Comparison of ENCODE assay signal across 14 cellular contexts in the genomic region with DNA sequence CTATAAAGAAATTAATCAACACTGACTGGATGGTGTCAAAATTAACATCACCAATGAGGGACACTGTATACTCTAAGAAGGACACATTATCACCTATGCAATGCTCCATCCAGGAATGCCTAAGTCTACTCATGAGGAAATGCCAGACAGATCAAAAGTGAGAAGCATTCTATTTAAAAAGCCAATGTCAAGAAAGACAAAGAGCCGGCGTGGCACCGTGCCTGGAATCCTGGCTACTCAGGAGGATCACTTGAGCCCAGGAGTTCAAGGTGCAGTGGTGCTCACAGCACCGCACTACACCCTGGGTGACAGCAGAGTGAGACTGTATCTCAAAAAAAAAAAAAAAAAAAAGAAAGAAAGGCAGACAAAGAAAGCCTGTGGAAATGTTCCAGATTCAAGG. TPM values are rescaled to one million over a fixed set of nuclear protein-coding genes. Genes with fewer than 3 reads are reported as not detected.
DNase-seq lines count a peak whose midpoint lies in the region; ATAC-seq, FAIRE-seq and TF ChIP-seq lines count a peak whose summit lies in the region.
"Had no signal": no experiment of that assay in that cellular context is flagged by ENCODE, and none has a peak within 500 bp of the region (broad histone marks: within the 10 kb centered on the region; RNA-seq: fewer than 3 reads in every experiment).

No MANE protein-coding gene starts in this region.

- intact Hi-C loops in mammary epithelial cell (cut with micrococcal nuclease) (loop anchor here (5.0 kb wide), 1 partner anchor 163 kb away; no protein-coding TSS in a partner anchor), lower lobe of right lung (cut with DNase I) (no loop called here)

- H3K9ac ChIP-seq in mammary epithelial cell (ENCODE audit: insufficient read depth, low read length) = no peak overlapping the region

- H3K27ac ChIP-seq in mammary epithelial cell (ENCODE audit: insufficient read depth, low read depth, low read length) = peak overlapping the region; percentile 32
- peak overlapping the region; percentile 48 for H3K27ac ChIP-seq in lower lobe of right lung
- H3K27ac ChIP-seq: testis had no signal

- H3K36me3 ChIP-seq in mammary epithelial cell (ENCODE audit: insufficient read depth, low read length) (peaks cover 2% of the 10 kb centered on the region), lower lobe of right lung (no peaks in the 10 kb centered on the region)

- H3K27me3 ChIP-seq in mammary epithelial cell (ENCODE audit: insufficient read depth, low read length) = no peaks in the 10 kb centered on the region
- no peaks in the 10 kb centered on the region for H3K27me3 ChIP-seq in lower lobe of right lung (ENCODE audit: low read depth)
- H3K27me3 ChIP-seq: heart left ventricle, testis had no signal

- no peaks in the 10 kb centered on the region for H3K9me3 ChIP-seq in mammary epithelial cell (replicated peaks; ENCODE audit: insufficient read depth, low read length)
- no peaks in the 10 kb centered on the region for H3K9me3 ChIP-seq in lower lobe of right lung
- H3K9me3 ChIP-seq: heart left ventricle, testis had no signal

- FAIRE-seq in GM19239 (lab: Jason Lieb, UNC) = no peak

- H3K4me3 Mint-ChIP-seq in glutamatergic neuron (ENCODE audit: unreplicated experiment) = no peak overlapping the region
- H3K4me3 Mint-ChIP-seq: brain, endodermal cell had no signal

- peaks cover 37% of the 10 kb centered on the region for H3K4me1 ChIP-seq in mammary epithelial cell (ENCODE audit: insufficient read depth, low read length)
- H3K4me1 ChIP-seq in lower lobe of right lung = peaks cover 23% of the 10 kb centered on the region
- H3K4me1 ChIP-seq: testis had no signal

- no peak overlapping the region for H3K27ac Mint-ChIP-seq in glutamatergic neuron (ENCODE audit: unreplicated experiment)
- H3K27ac Mint-ChIP-seq: endodermal cell had no signal

- CTCF ChIA-PET in mammary epithelial cell (lab: Charles Lee; ENCODE audit: low non-redundant PET) = no interaction called here

- no peak overlapping the region for H3K4me3 ChIP-seq in mammary epithelial cell (replicated peaks in 1 of 3; ENCODE audit: insufficient read depth in 1 of 3, low read depth in 2 of 3, low read length in 3 of 3)
- no peak overlapping the region for H3K4me3 ChIP-seq in lower lobe of right lung
- H3K4me3 ChIP-seq: heart left ventricle, testis had no signal

- dilution Hi-C loops in mammary epithelial cell (cut with HindIII; ENCODE audit: low sequenced_read_pairs) = no loop called here

- H3K4me2 ChIP-seq in mammary epithelial cell (ENCODE audit: insufficient read depth, low read depth, low read length) = peak overlapping the region; percentile 7

- H4K20me1 ChIP-seq in mammary epithelial cell (ENCODE audit: insufficient read depth, low read length) = no peaks in the 10 kb centered on the region

- no peak for TF ChIP-seq CTCF in mammary epithelial cell (conservative IDR thresholded peaks at IDR 0.05 in 1 of 2, IDR thresholded peaks at IDR 0.05 in 1 of 2; ENCODE audit: extremely low read depth in 1 of 2, insufficient read depth in 1 of 2, low read depth in 1 of 2, low read length in 2 of 2)
- no peak for TF ChIP-seq CTCF in lower lobe of right lung (IDR thresholded peaks at IDR 0.05)
- TF ChIP-seq CTCF in glutamatergic neuron (IDR thresholded peaks at IDR 0.05; ENCODE audit: partially characterized antibody, unreplicated experiment) = no peak

- H3K4me1 Mint-ChIP-seq in glutamatergic neuron (ENCODE audit: low read depth, unreplicated experiment) = no peaks in the 10 kb centered on the region

- ATAC-seq in lower lobe of right lung (peak; percentile 88 to 92), HG03139 (IDR thresholded peaks at IDR 0.05; ENCODE audit: unreplicated experiment) (no peak)

- H2AFZ ChIP-seq in mammary epithelial cell (ENCODE audit: low read depth, low read length) = no peak overlapping the region

- BruUV-seq in mammary epithelial cell (replicated peaks; lab: Mats Ljungman, UMichigan) = no TSS peak

- no peaks in the 10 kb centered on the region for H3K36me3 Mint-ChIP-seq in glutamatergic neuron (ENCODE audit: unreplicated experiment)

- DNase-seq in A172 (ENCODE audit: low spot score) (peak; percentile 76), LoVo (ENCODE audit: low spot score) (peak; percentile 78), mammary epithelial cell (no peak), lower lobe of right lung (peak; percentile 88), GM19239 (ENCODE audit: insufficient read length, low spot score) (no peak), glutamatergic neuron (no peak), T1000 (lab: John Stamatoyannopoulos, UW) (no peak)
- DNase-seq: activated CD4-positive, alpha-beta T cell treated with anti-CD3 and anti-CD28 coated beads, Interleukin-2, amount 50 U/mL, for 4 hours; endodermal cell; heart left ventricle; NCI-H2171 treated with DMSO at 0.1 percent for 48 hours; testis had no signal

- WGBS in mammary epithelial cell (ENCODE audit: low coverage, missing lambda C conversion rate) = 59% methylated on average over 3 of the region's 4 CpGs

- no peaks in the 10 kb centered on the region for H3K9me3 Mint-ChIP-seq in glutamatergic neuron (ENCODE audit: unreplicated experiment)
- H3K9me3 Mint-ChIP-seq: endodermal cell had no signal

- in situ Hi-C loops in mammary epithelial cell (cut with MboI; ENCODE audit: low sequenced_read_pairs in 2 of 2) = no loop called here

- no peaks in the 10 kb centered on the region for H3K79me2 ChIP-seq in mammary epithelial cell (ENCODE audit: insufficient read depth, low read length)

- H3K27me3 Mint-ChIP-seq in glutamatergic neuron (ENCODE audit: unreplicated experiment) = no peaks in the 10 kb centered on the region

RNA-seq across cellular contexts. Expression of gene ANAPC16, which starts 45.5 kb away (rescaled TPM):
- 69.5 and 78.1 TPM in 2 replicates for total RNA-seq in A172 (2014; rRNA removed; shearing (Covaris generic))
- total RNA-seq in mammary epithelial cell (10 to 100 TPM; 66.4 to 87.2 TPM), lower lobe of right lung (113 TPM), glutamatergic neuron (ENCODE audit: unreplicated experiment) (37.0 TPM)
- 53.8 TPM for polyA plus RNA-seq in mammary epithelial cell
- 4.8 TPM for polyA minus RNA-seq in mammary epithelial cell

RNA-seq across cellular contexts. Expression of gene ASCC1, which starts 45.8 kb away (rescaled TPM):
- 30.0 and 39.5 TPM in 2 replicates for total RNA-seq in A172 (2014; rRNA removed; shearing (Covaris generic))
- total RNA-seq in mammary epithelial cell (10 to 100 TPM; 40.2 to 54.5 TPM), lower lobe of right lung (23.9 TPM), glutamatergic neuron (ENCODE audit: unreplicated experiment) (33.3 TPM)
- polyA plus RNA-seq in mammary epithelial cell = 36.9 TPM
- 24.3 TPM for polyA minus RNA-seq in mammary epithelial cell

Comparison
In these comparisons a context has a peak if more than half of its experiments do, and no peak if none do; other contexts are left out.
1. DNase-seq: peak in A172 (single experiment), LoVo (single experiment) and lower lobe of right lung (single experiment); none in mammary epithelial cell (single experiment), GM19239 (single experiment), glutamatergic neuron (single experiment) and T1000 (single experiment).